In the genomic region with DNA sequence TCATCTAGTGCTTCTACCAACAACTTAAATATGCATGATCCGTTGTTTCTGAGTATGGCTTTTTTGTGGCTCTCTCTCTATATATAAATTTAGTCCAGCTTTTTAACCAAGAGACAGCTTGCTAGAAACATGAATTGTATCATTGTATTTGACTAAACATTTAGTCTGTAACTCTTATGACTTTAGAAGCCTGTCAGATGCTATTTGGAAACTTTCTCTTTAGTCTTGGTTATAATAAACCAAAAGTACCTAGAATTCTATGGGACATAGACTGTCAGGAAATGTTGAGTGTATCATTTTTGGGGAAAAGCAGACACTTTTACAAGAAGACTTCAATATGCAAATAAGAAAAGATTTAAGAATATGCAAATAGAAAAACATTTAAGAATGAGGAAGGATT, we compare ENCODE assay signal across 12 cellular contexts.
DNase-seq lines count a peak whose midpoint lies in the region; ATAC-seq, FAIRE-seq and TF ChIP-seq lines count a peak whose summit lies in the region.
"Had no signal": no experiment of that assay in that cellular context is flagged by ENCODE, and none has a peak within 500 bp of the region (broad histone marks: within the 10 kb centered on the region; RNA-seq: fewer than 3 reads in every experiment).

No MANE protein-coding gene starts in this region.

- intact Hi-C loops in left ventricle myocardium inferior (cut with micrococcal nuclease) (no loop called here), left ventricle myocardium superior (cut with micrococcal nuclease) (no loop called here), K562 (cut with micrococcal nuclease) (loop anchor here (5.0 kb wide), 2 partner anchors 164 to 224 kb away; partner anchors contain the start of gene ZEB2), vagina (cut with DNase I) (no loop called here)

- TF ChIP-seq RAD21 in K562 (CRISPR knock-in tag; conservative IDR thresholded peaks at IDR 0.05 in 1 of 2, IDR thresholded peaks at IDR 0.05 in 1 of 2), result no peak

- H3K79me2 ChIP-seq in K562 (ENCODE audit: control insufficient read depth, insufficient read depth, low read length), result no peaks in the 10 kb centered on the region

- H3K4me3 ChIP-seq in left ventricle myocardium inferior (no peak overlapping the region), K562 (no peak overlapping the region), vagina (no peak overlapping the region)
- H3K4me3 ChIP-seq: esophagus muscularis mucosa had no signal

- peak overlapping the region in 1 of 2 experiments; percentile 49; a peak in 2 of 4 replicates for H3K9ac ChIP-seq in K562 (ENCODE audit: insufficient read depth in 1 of 2, low read depth in 2 of 2, low read length in 2 of 2)

- DNase-seq in left ventricle myocardium inferior, result no peak
- DNase-seq in left ventricle myocardium superior, result no peak
- no peak for DNase-seq in K562 (ENCODE audit: extremely low read depth in 1 of 4, low spot score in 3 of 4)
- no peak for DNase-seq in vagina (ENCODE audit: extremely low spot score in 2 of 2)
- DNase-seq in D721Med (ENCODE audit: insufficient read length, low spot score), result no peak
- no peak for DNase-seq in DMS114 treated with DMSO at 0.1 percent for 48 hours (lab: John Stamatoyannopoulos, UW; ENCODE audit: unreplicated experiment)
- DNase-seq in GM19239 (ENCODE audit: insufficient read length, low spot score), result no peak
- DNase-seq: activated naive CD8-positive, alpha-beta T cell treated with anti-CD3 and anti-CD28 coated beads, Interleukin-2, amount 10 ng/mL, durations not matched to agents 7 days and 5 days; left cardiac atrium; substantia nigra had no signal

- H3K4me2 ChIP-seq in K562 (ENCODE audit: insufficient read depth, low read length), result peak overlapping the region; percentile 10; the same call in 1 of the 2 replicates

- no TSS peak for BruUV-seq in K562 (replicated peaks; lab: Mats Ljungman, UMichigan)

- H3K4me1 ChIP-seq in left ventricle myocardium inferior (no peaks in the 10 kb centered on the region), K562 (replicated peaks in 1 of 2; ENCODE audit: control insufficient read depth in 2 of 2, insufficient read depth in 2 of 2, low read length in 2 of 2) (peaks cover 3 to 33% of the 10 kb centered on the region in 2 experiments; a peak in 4 of 5 replicates), vagina (peaks cover 14% of the 10 kb centered on the region)
- H3K4me1 ChIP-seq: esophagus muscularis mucosa had no signal

- H3K27me3 ChIP-seq in left ventricle myocardium inferior (ENCODE audit: low read depth), result no peaks in the 10 kb centered on the region
- no peaks in the 10 kb centered on the region for H3K27me3 ChIP-seq in K562 (ENCODE audit: control insufficient read depth in 2 of 2, insufficient read depth in 2 of 2, low read length in 2 of 2)
- no peaks in the 10 kb centered on the region for H3K27me3 ChIP-seq in vagina
- H3K27me3 ChIP-seq: esophagus muscularis mucosa had no signal

- H4K20me1 ChIP-seq in K562 (replicated peaks; ENCODE audit: control insufficient read depth, insufficient read depth, low read length), result no peaks in the 10 kb centered on the region

- H3K27ac ChIP-seq in left ventricle myocardium inferior (replicated peaks), result peak overlapping the region; percentile 25
- H3K27ac ChIP-seq in K562 (ENCODE audit: extremely low read depth, low read depth, low read length), result peak overlapping the region; percentile 45; the same call in 2 of the 3 replicates
- peak overlapping the region; percentile 61 for H3K27ac ChIP-seq in vagina

- in situ Hi-C loops in K562 (cut with MboI), result no loop called here

- peak overlapping the region; percentile 82 for H2AFZ ChIP-seq in K562 (ENCODE audit: low read depth, low read length)

- ATAC-seq in left ventricle myocardium superior, result no peak
- peak; percentile 10 for ATAC-seq in HG03045 (IDR thresholded peaks at IDR 0.05; ENCODE audit: unreplicated experiment)
- no peak for ATAC-seq in K562

- POLR2A ChIA-PET in K562 (lab: Yijun Ruan, JAX), result interaction anchor here (1.0 to 1.8 kb wide), 3 partner anchors 8 to 16 kb away, joined by 3 to 5 read pairs (median 3); no protein-coding TSS in a partner anchor

- TF ChIP-seq EP300 in K562 (IDR thresholded peaks at IDR 0.05; ENCODE audit: low read length), result no peak

- CTCF ChIA-PET in K562 (lab: Yijun Ruan, JAX; ENCODE audit: low intra/inter-chr PET ratio), result no interaction called here

- FAIRE-seq in K562 (lab: Jason Lieb, UNC), result no peak
- no peak for FAIRE-seq in D721Med (lab: Jason Lieb, UNC)
- no peak for FAIRE-seq in GM19239 (lab: Jason Lieb, UNC)

- 48% methylated on average over 1 of the region's 1 CpG for WGBS in K562 (ENCODE audit: insufficient coverage, low coverage, missing lambda C conversion rate)

- no peaks in the 10 kb centered on the region for H3K9me3 ChIP-seq in left ventricle myocardium inferior (replicated peaks)
- H3K9me3 ChIP-seq in K562 (replicated peaks; ENCODE audit: control insufficient read depth, insufficient read depth, low read depth, low read length), result no peaks in the 10 kb centered on the region
- H3K9me3 ChIP-seq in vagina, result no peaks in the 10 kb centered on the region
- H3K9me3 ChIP-seq: esophagus muscularis mucosa had no signal

- no peak for TF ChIP-seq POLR2A in K562 (conservative IDR thresholded peaks at IDR 0.05)
- no peak for TF ChIP-seq POLR2A in vagina (IDR thresholded peaks at IDR 0.05)

- H3K36me3 ChIP-seq in left ventricle myocardium inferior (no peaks in the 10 kb centered on the region), K562 (ENCODE audit: control insufficient read depth, insufficient read depth, low read length) (no peaks in the 10 kb centered on the region), vagina (no peaks in the 10 kb centered on the region)
- H3K36me3 ChIP-seq: esophagus muscularis mucosa had no signal

- no peaks in the 10 kb centered on the region for H3K9me1 ChIP-seq in K562 (ENCODE audit: control insufficient read depth, insufficient read depth, low read length)

- TF ChIP-seq CTCF in left ventricle myocardium inferior (IDR thresholded peaks at IDR 0.05; ENCODE audit: borderline replicate concordance) (no peak), K562 (IDR thresholded peaks at IDR 0.05 in 2 of 3, conservative IDR thresholded peaks at IDR 0.05 in 1 of 3; ENCODE audit: insufficient read depth in 2 of 3, low read depth in 1 of 3, low read length in 3 of 3) (no peak), vagina (IDR thresholded peaks at IDR 0.05) (no peak), D721Med (IDR thresholded peaks at IDR 0.05; ENCODE audit: insufficient read depth, missing control alignments) (no peak)

TF ChIP-seq in K562, 482 proteins besides CTCF, POLR2A, EP300 and RAD21:
- TF ChIP-seq POLR3G (IDR thresholded peaks at IDR 0.05; ENCODE audit: extremely low read depth, insufficient read length, insufficient replicate concordance), result no peak
- TF ChIP-seq ERF (CRISPR knock-in tag; IDR thresholded peaks at IDR 0.05), result no peak
- TF ChIP-seq FOS (IDR thresholded peaks at IDR 0.05; ENCODE audit: extremely low read depth, insufficient read length), result no peak
- TF ChIP-seq ZNF778 (CRISPR knock-in tag; IDR thresholded peaks at IDR 0.05), result no peak
- no peak for TF ChIP-seq CBX3 (IDR thresholded peaks at IDR 0.05; ENCODE audit: borderline replicate concordance in 1 of 2, low read length in 2 of 2)
- TF ChIP-seq TBL1XR1 (IDR thresholded peaks at IDR 0.05; ENCODE audit: low read length in 2 of 2), result no peak
- TF ChIP-seq ARID1B (IDR thresholded peaks at IDR 0.05), result no peak
- TF ChIP-seq NRF1 (conservative IDR thresholded peaks at IDR 0.05 in 1 of 2, IDR thresholded peaks at IDR 0.05 in 1 of 2), result no peak
- no peak for TF ChIP-seq ZNF740 (CRISPR knock-in tag; IDR thresholded peaks at IDR 0.05)
- TF ChIP-seq ZNF740 (tag; IDR thresholded peaks at IDR 0.05), result no peak
